14 cellular contexts compared by ENCODE assay signal in the genomic region with DNA sequence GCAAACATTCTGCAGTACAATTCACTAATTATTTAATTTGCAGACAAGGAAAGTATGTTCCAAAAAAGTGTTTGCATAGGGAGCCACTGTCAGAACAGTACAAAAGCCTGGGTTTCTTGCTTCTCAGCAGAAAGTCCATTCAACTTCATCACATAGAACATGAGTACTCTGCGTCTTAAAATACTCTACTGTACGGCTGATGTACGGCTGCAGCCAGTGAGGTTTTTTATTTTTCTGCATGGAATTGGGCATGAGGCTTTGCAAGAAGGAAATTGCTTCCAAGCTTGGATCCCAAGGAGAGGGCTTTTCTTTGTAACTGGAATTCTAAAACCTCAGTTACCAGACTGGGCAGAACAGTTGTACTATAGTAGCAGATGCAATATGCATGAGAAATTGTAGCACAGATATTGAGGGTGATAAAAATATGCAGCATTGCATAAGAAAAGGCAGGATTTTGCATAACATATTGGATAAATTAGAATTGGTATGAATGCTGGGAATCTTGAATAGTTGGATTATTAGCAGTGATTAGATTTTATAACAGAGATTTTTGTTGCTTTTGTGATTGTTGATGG.
DNase-seq lines count a peak whose midpoint lies in the region; ATAC-seq and TF ChIP-seq lines count a peak whose summit lies in the region.
"Had no signal": no experiment of that assay in that cellular context is flagged by ENCODE, and none has a peak within 500 bp of the region (broad histone marks: within the 10 kb centered on the region; RNA-seq: fewer than 3 reads in every experiment).

No MANE protein-coding gene starts in this region.

- DNase-seq in HFFc6 = no peak
- peak; percentile 10 for DNase-seq in fibroblast of peridontal ligament (ENCODE audit: extremely low read depth)
- no peak for DNase-seq in NCI-H2107 (lab: John Stamatoyannopoulos, UW)
- DNase-seq: AML-193; Calu3; CD4-positive, alpha-beta memory T cell; DMS 273 treated with DMSO at 0.1 percent for 48 hours; HCEC 1CT had no signal

- ATAC-seq in SK-N-SH treated with all-trans-retinoic acid at 6 μM for 48 hours (peak; percentile 70), GM21723 (IDR thresholded peaks at IDR 0.05; ENCODE audit: unreplicated experiment) (no peak), GM21526 (IDR thresholded peaks at IDR 0.05; ENCODE audit: low FRiP score, unreplicated experiment) (no peak), HG02973 (IDR thresholded peaks at IDR 0.05; ENCODE audit: unreplicated experiment) (no peak)
- ATAC-seq: GM23338 had no signal

- H3K4me1 Mint-ChIP-seq in HFFc6 (ENCODE audit: low read depth) = peaks cover 17% of the 10 kb centered on the region; the same call in 1 of the 2 replicates
- H3K4me1 Mint-ChIP-seq: CD14-positive monocyte; CD4-positive, alpha-beta memory T cell; GM23338 had no signal

- H3K27me3 Mint-ChIP-seq in HFFc6 (ENCODE audit: insufficient read depth) = no peaks in the 10 kb centered on the region
- H3K27me3 Mint-ChIP-seq: CD4-positive, alpha-beta memory T cell had no signal

- TF ChIP-seq CTCF in HFFc6 (IDR thresholded peaks at IDR 0.05) = no peak

- H3K9me3 Mint-ChIP-seq in HFFc6 = no peaks in the 10 kb centered on the region
- H3K9me3 Mint-ChIP-seq: GM23338 had no signal

- H3K36me3 Mint-ChIP-seq in HFFc6 (ENCODE audit: low read depth) = no peaks in the 10 kb centered on the region; the same call in 1 of the 2 replicates
- H3K36me3 Mint-ChIP-seq: CD14-positive monocyte; CD4-positive, alpha-beta memory T cell had no signal

- H3K4me3 Mint-ChIP-seq in HFFc6 = peak overlapping the region; percentile 78; the same call in 1 of the 2 replicates
- H3K4me3 Mint-ChIP-seq: CD14-positive monocyte, GM23338 had no signal

- H3K27ac Mint-ChIP-seq in HFFc6 = no peak overlapping the region
- H3K27ac Mint-ChIP-seq: CD14-positive monocyte; CD4-positive, alpha-beta memory T cell; GM23338 had no signal

TF ChIP-seq in SK-N-SH treated with all-trans-retinoic acid at 6 μM for 48 hours, 23 proteins besides CTCF, POLR2A, EP300 and RAD21:
- TF ChIP-seq, protein P1, sequence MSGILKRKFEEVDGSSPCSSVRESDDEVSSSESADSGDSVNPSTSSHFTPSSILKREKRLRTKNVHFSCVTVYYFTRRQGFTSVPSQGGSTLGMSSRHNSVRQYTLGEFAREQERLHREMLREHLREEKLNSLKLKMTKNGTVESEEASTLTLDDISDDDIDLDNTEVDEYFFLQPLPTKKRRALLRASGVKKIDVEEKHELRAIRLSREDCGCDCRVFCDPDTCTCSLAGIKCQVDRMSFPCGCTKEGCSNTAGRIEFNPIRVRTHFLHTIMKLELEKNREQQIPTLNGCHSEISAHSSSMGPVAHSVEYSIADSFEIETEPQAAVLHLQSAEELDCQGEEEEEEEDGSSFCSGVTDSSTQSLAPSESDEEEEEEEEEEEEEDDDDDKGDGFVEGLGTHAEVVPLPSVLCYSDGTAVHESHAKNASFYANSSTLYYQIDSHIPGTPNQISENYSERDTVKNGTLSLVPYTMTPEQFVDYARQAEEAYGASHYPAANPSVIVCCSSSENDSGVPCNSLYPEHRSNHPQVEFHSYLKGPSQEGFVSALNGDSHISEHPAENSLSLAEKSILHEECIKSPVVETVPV (CRISPR knock-in tag; IDR thresholded peaks at IDR 0.05) = no peak
- TF ChIP-seq ZC3H10 (CRISPR knock-in tag; IDR thresholded peaks at IDR 0.05) (no peak), POU6F1 (CRISPR knock-in tag; IDR thresholded peaks at IDR 0.05; ENCODE audit: borderline replicate concordance, low read depth) (no peak), ZFP30 (CRISPR knock-in tag; IDR thresholded peaks at IDR 0.05) (no peak), SNAI2 (CRISPR knock-in tag; IDR thresholded peaks at IDR 0.05) (no peak), RARB (CRISPR knock-in tag; IDR thresholded peaks at IDR 0.05) (no peak), TSHZ2 (CRISPR knock-in tag; IDR thresholded peaks at IDR 0.05) (no peak), BACH2 (CRISPR knock-in tag; IDR thresholded peaks at IDR 0.05; ENCODE audit: borderline replicate concordance) (no peak), ZNF8 (CRISPR knock-in tag; IDR thresholded peaks at IDR 0.05) (no peak), ISL1 (CRISPR knock-in tag; IDR thresholded peaks at IDR 0.05) (no peak), ARNTL (CRISPR knock-in tag; IDR thresholded peaks at IDR 0.05; ENCODE audit: borderline replicate concordance, low read depth) (no peak), TCF4 (CRISPR knock-in tag; IDR thresholded peaks at IDR 0.05; ENCODE audit: borderline replicate concordance) (no peak)
